In genomic region chr11:107576497-107577086, GRCh38 we compare ENCODE assay signal across 8 cellular contexts. TPM values are rescaled to one million over a fixed set of nuclear protein-coding genes. Genes with fewer than 3 reads are reported as not detected.
DNase-seq lines count a peak whose midpoint lies in the region; ATAC-seq and TF ChIP-seq lines count a peak whose summit lies in the region.

No MANE protein-coding gene starts in this region.

- H3K4me1 ChIP-seq in lung (ENCODE audit: control insufficient read depth in 2 of 2, insufficient read depth in 2 of 2, low read length in 2 of 2): no peaks in the 10 kb centered on the region
- no peaks in the 10 kb centered on the region for H3K4me1 ChIP-seq in thoracic aorta (ENCODE audit: control insufficient read depth in 1 of 2, low read depth in 2 of 2)

- H2AFZ ChIP-seq in SU-DHL-6 (ENCODE audit: low read depth, low read length, severe bottlenecking): no peak overlapping the region

- H3F3A ChIP-seq in SU-DHL-6 (ENCODE audit: insufficient read depth): no peaks in the 10 kb centered on the region

- no peaks in the 10 kb centered on the region for H4K20me1 ChIP-seq in SU-DHL-6 (ENCODE audit: low read depth, low read length)

- H3K36me3 ChIP-seq in SU-DHL-6 (ENCODE audit: low read length) (no peaks in the 10 kb centered on the region), lung (ENCODE audit: control insufficient read depth in 2 of 2, insufficient read depth in 2 of 2, low read length in 2 of 2) (no peaks in the 10 kb centered on the region), thoracic aorta (no peaks in the 10 kb centered on the region)

- H3K9ac ChIP-seq in SU-DHL-6 (ENCODE audit: low read length): no peak overlapping the region

- H3K4me2 ChIP-seq in SU-DHL-6 (ENCODE audit: low read depth, low read length, poor library complexity, severe bottlenecking): no peak overlapping the region

- peak; percentile 56 for TF ChIP-seq CTCF in SU-DHL-6 (IDR thresholded peaks at IDR 0.05; ENCODE audit: insufficient read depth, low read length, poor library complexity, severe bottlenecking)
- peak; percentile 47 for TF ChIP-seq CTCF in lung (IDR thresholded peaks at IDR 0.05; ENCODE audit: control extremely low read depth, extremely low read depth)
- TF ChIP-seq CTCF in thoracic aorta (IDR thresholded peaks at IDR 0.05): peak; percentile 55

- H3K79me2 ChIP-seq in SU-DHL-6 (ENCODE audit: insufficient read depth, low read length): no peaks in the 10 kb centered on the region

- H3K27me3 ChIP-seq in SU-DHL-6 (ENCODE audit: low read length): no peaks in the 10 kb centered on the region
- no peaks in the 10 kb centered on the region for H3K27me3 ChIP-seq in lung (ENCODE audit: control insufficient read depth, insufficient read depth)
- no peaks in the 10 kb centered on the region for H3K27me3 ChIP-seq in thoracic aorta (replicated peaks; ENCODE audit: insufficient read depth)

- H3K27ac ChIP-seq in SU-DHL-6 (ENCODE audit: low read depth, low read length) (no peak overlapping the region), lung (ENCODE audit: low read depth in 1 of 2, low read length in 1 of 2) (no peak overlapping the region), thoracic aorta (no peak overlapping the region)

- H3K9me3 ChIP-seq in SU-DHL-6 (ENCODE audit: insufficient read depth, low read length) (0 out of 2 replicates have a peak, but pooled peaks cover 4% of the 10 kb centered on the region), lung (ENCODE audit: control insufficient read depth in 2 of 2, insufficient read depth in 1 of 2, low read length in 1 of 2) (no peaks in the 10 kb centered on the region), thoracic aorta (no peaks in the 10 kb centered on the region)

- DNase-seq in NCI-H748 (lab: John Stamatoyannopoulos, UW; ENCODE audit: unreplicated experiment) (peak; percentile 18), NCI-H748 treated with DMSO at 0.1 percent for 48 hours (lab: John Stamatoyannopoulos, UW) (no peak), HT-29 (ENCODE audit: low spot score) (peak; percentile 64), cerebellar cortex (ENCODE audit: low spot score) (peak; percentile 65), lung (ENCODE audit: low spot score) (peak; percentile 50), thoracic aorta (ENCODE audit: low spot score) (no peak)

- peak; percentile 66 for ATAC-seq in lung (ENCODE audit: insufficient read depth, low FRiP score)
- peak; percentile 65 for ATAC-seq in thoracic aorta (ENCODE audit: insufficient number of reproducible peaks, low FRiP score, low read depth)
- no peak for ATAC-seq in HG02981 (IDR thresholded peaks at IDR 0.05; ENCODE audit: unreplicated experiment)

- no peaks in the 10 kb centered on the region for H3K9me2 ChIP-seq in SU-DHL-6 (replicated peaks; ENCODE audit: insufficient read depth, low read length)

- 0% methylated on average over 1 of the region's 1 CpG for WGBS in lung, 2 donors

- H3K4me3 ChIP-seq in SU-DHL-6 (ENCODE audit: insufficient read depth, low read length, poor library complexity, severe bottlenecking) (no peak overlapping the region), lung (no peak overlapping the region), thoracic aorta (no peak overlapping the region)

RNA-seq across cellular contexts. Expression of gene ALKBH8, which starts 11.1 kb away (rescaled TPM):
- 2.6 and 2.8 TPM in 2 replicates for total RNA-seq in HT-29 (2014; rRNA removed; shearing (Covaris generic))
- total RNA-seq in lung (10 to 100 TPM in 1 of 2 donors, 1 to 10 TPM in 1; 6.3 to 10.9 TPM), thoracic aorta (10 to 100 TPM; 10.6 to 16.8 TPM)
- polyA plus RNA-seq in lung: 1 to 10 TPM; 2.5 to 3.8 TPM

RNA-seq across cellular contexts. Expression of gene ELMOD1, which starts 14.4 kb away (rescaled TPM):
- not detected in 2 replicates for total RNA-seq in HT-29 (2014; rRNA removed; shearing (Covaris generic))
- total RNA-seq in lung (1 to 10 TPM; 1.1 to 1.9 TPM), thoracic aorta (1 to 10 TPM in 1 of 2 donors, not detected in 1; 3.2 TPM)
- polyA plus RNA-seq in lung: under 1 TPM; 0.19 to 0.53 TPM

Comparison
In these comparisons a context has a peak if more than half of its experiments do, and no peak if none do; other contexts are left out.
1. DNase-seq: peak in NCI-H748 (single experiment), HT-29 (single experiment), cerebellar cortex (single experiment) and lung (single experiment); none in NCI-H748 treated with DMSO at 0.1 percent for 48 hours (single experiment) and thoracic aorta (single experiment).
2. Peak in every context shown above with its lines, with median percentiles within 50 percentile points of each other: CTCF ChIP-seq.